In the genomic region with DNA sequence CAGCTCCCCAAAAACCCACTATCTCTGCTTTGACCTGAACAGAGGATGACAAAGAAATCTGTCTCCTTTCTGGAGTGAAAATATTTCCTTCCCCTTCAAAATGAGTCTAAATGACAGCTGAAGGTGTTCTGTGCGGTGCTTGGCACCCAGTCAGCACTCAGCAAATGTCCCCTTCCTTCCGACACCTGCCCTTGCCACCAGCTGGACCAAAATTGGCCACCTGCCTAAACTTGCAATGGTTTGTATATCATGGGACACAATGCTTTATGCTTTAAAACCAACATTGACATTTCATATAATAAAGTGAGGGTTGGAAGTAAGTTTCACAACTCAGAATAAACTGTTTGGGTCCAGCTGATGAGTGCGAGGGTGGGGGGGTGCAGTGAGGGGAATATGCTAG, we compare ENCODE assay signal across 25 cellular contexts. TPM values are rescaled to one million over a fixed set of nuclear protein-coding genes. Genes with fewer than 3 reads are reported as not detected.
DNase-seq lines count a peak whose midpoint lies in the region; FAIRE-seq and TF ChIP-seq lines count a peak whose summit lies in the region.
"Had no signal": no experiment of that assay in that cellular context is flagged by ENCODE, and none has a peak within 500 bp of the region (broad histone marks: within the 10 kb centered on the region; RNA-seq: fewer than 3 reads in every experiment).

No MANE protein-coding gene starts in this region.

- H4K20me1 ChIP-seq in osteoblast (ENCODE audit: insufficient read depth, low read length) = no peaks in the 10 kb centered on the region

- no peak for FAIRE-seq in urothelium cell line (lab: Jason Lieb, UNC)
- FAIRE-seq: colon, HepG2 had no signal

- H2AFZ ChIP-seq in osteoblast (ENCODE audit: low read length) = peak overlapping the region; percentile 1

- no peak overlapping the region for H3K4me2 ChIP-seq in osteoblast (ENCODE audit: insufficient read depth, low read length)

- DNase-seq in DMS79 treated with DMSO at 0.1 percent for 48 hours (lab: John Stamatoyannopoulos, UW) = peak; percentile 2
- no peak for DNase-seq in DMS79 (lab: John Stamatoyannopoulos, UW)
- peak; percentile 30 for DNase-seq in NCI-H1092 treated with DMSO at 0.1 percent for 48 hours (lab: John Stamatoyannopoulos, UW)
- DNase-seq in RPMI8226 = peak; percentile 83
- no peak for DNase-seq in osteoblast (ENCODE audit: insufficient read length, low spot score, missing footprints)
- DNase-seq in tibial nerve (ENCODE audit: low spot score in 2 of 2) = no peak
- no peak for DNase-seq in amygdala (lab: John Stamatoyannopoulos, UW)
- no peak for DNase-seq in urothelium cell line (ENCODE audit: low spot score)
- DNase-seq: 8988T; activated CD4-positive, alpha-beta T cell treated with anti-CD3 and anti-CD28 coated beads for 1 hour; activated CD8-positive, alpha-beta T cell treated with anti-CD3 and anti-CD28 coated beads for 36 hours; CD4-positive, alpha-beta T cell; effector CD8-positive, alpha-beta T cell; left ventricle myocardium inferior; naive thymus-derived CD4-positive, alpha-beta T cell; NCI-H524; stimulated activated naive CD8-positive, alpha-beta T cell treated with anti-CD3 and anti-CD28 coated beads, Interleukin-15, Interleukin-2, amounts not matched to agents 100 U/mL and 50 U/mL, for 24 hours; T-helper 17 cell had no signal

- H3K4me1 ChIP-seq in osteoblast (ENCODE audit: insufficient read depth, low read length) (no peaks in the 10 kb centered on the region), tibial nerve (no peaks in the 10 kb centered on the region)
- H3K4me1 ChIP-seq: breast epithelium, left ventricle myocardium inferior had no signal

- H3K79me2 ChIP-seq in osteoblast (ENCODE audit: insufficient read depth, low read length) = no peaks in the 10 kb centered on the region

- TF ChIP-seq EP300 in tibial nerve (IDR thresholded peaks at IDR 0.05) = no peak

- 69 to 85% methylated on average over 3 of the region's 3 CpGs for WGBS in tibial nerve, 2 donors

- no peak for TF ChIP-seq CTCF in osteoblast (IDR thresholded peaks at IDR 0.05; ENCODE audit: extremely low read depth, low read depth, low read length)
- no peak for TF ChIP-seq CTCF in tibial nerve (IDR thresholded peaks at IDR 0.05)

- H3K27ac ChIP-seq in osteoblast (ENCODE audit: low read depth, low read length) (no peak overlapping the region), tibial nerve (no peak overlapping the region)
- H3K27ac ChIP-seq: breast epithelium, epithelial cell of prostate, HL-60, left ventricle myocardium inferior, SK-N-MC, thoracic aorta had no signal

- no peak for TF ChIP-seq POLR2A in tibial nerve (IDR thresholded peaks at IDR 0.05)

- H3K4me3 ChIP-seq in osteoblast (ENCODE audit: insufficient read depth, low read length) (no peak overlapping the region), tibial nerve (no peak overlapping the region)
- H3K4me3 ChIP-seq: breast epithelium, left ventricle myocardium inferior, SK-N-MC, thoracic aorta had no signal

- H3K36me3 ChIP-seq in osteoblast (ENCODE audit: insufficient read depth, low read length) (no peaks in the 10 kb centered on the region), tibial nerve (no peaks in the 10 kb centered on the region)
- H3K36me3 ChIP-seq: breast epithelium, left ventricle myocardium inferior, thoracic aorta had no signal

- H3K9me3 ChIP-seq in osteoblast (ENCODE audit: low read depth, low read length) = no peaks in the 10 kb centered on the region
- no peaks in the 10 kb centered on the region for H3K9me3 ChIP-seq in tibial nerve
- H3K9me3 ChIP-seq: breast epithelium, left ventricle myocardium inferior, thoracic aorta had no signal

- peaks cover 5% of the 10 kb centered on the region for H3K27me3 ChIP-seq in osteoblast (ENCODE audit: insufficient read depth, low read length)
- H3K27me3 ChIP-seq in tibial nerve = peaks cover 0 to 8% of the 10 kb centered on the region in 2 donors
- H3K27me3 ChIP-seq: breast epithelium had no signal

RNA-seq across cellular contexts. Expression of a gene that starts 7.5 kb away (rescaled TPM):
- total RNA-seq in osteoblast = 43.9 and 49.9 TPM in 2 replicates
- 10 to 100 TPM; 27.6 to 40.4 (median 36.9) TPM for total RNA-seq in tibial nerve

Comparison
In these comparisons a context has a peak if more than half of its experiments do, and no peak if none do; other contexts are left out.
1. DNase-seq: peak in DMS79 treated with DMSO at 0.1 percent for 48 hours (single experiment), NCI-H1092 treated with DMSO at 0.1 percent for 48 hours (single experiment) and RPMI8226 (single experiment); none in DMS79 (single experiment), osteoblast (single experiment), tibial nerve (0 of 2), amygdala (0 of 56) and urothelium cell line (single experiment).